8 cellular contexts compared by ENCODE assay signal in the genomic region with DNA sequence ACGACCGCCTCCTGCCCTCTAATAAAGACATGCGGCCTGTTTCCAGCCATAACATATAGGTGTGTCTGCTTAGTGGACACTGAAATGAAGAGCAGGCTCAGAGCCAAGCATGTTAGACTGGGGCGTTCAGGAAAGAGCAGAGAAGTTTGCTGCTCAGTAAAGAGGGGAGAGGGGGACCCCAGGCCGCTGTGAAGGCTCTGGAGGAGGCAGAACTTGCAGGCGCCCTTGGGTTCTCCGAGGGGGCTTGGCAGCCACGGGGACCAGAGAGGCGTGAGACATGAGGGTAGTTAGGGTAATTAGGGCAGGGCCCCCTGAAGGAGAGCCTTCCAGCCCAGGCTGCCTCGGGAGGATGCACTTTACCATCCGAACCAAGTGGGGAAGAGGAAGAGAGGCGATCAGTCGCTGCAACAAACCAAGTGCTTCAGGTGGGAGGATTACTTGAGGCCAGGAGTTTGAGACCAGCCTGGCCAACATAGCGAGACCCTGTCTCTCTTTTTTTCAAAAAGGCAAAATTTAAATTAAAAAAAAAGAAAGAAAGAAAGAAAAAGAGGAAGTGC. TPM values are rescaled to one million over a fixed set of nuclear protein-coding genes. Genes with fewer than 3 reads are reported as not detected.
DNase-seq lines count a peak whose midpoint lies in the region; ATAC-seq and TF ChIP-seq lines count a peak whose summit lies in the region.

No MANE protein-coding gene starts in this region.

- ATAC-seq in upper lobe of right lung (no peak), HG02840 (IDR thresholded peaks at IDR 0.05; ENCODE audit: low FRiP score, unreplicated experiment) (no peak), GM18519 (IDR thresholded peaks at IDR 0.05; ENCODE audit: low FRiP score, unreplicated experiment) (no peak)

- peak overlapping the region; percentile 8 for H3K27ac Mint-ChIP-seq in activated naive CD4-positive, alpha-beta T cell treated with anti-CD3 and anti-CD28 coated beads, Interleukin-2, amount 50 U/mL, for 24 hours
- H3K27ac Mint-ChIP-seq in mesothelial cell of epicardium: peak overlapping the region; percentile 18

- peak overlapping the region; percentile 42 for H3K4me3 ChIP-seq in astrocyte of the cerebellum (ENCODE audit: low read depth, low read length)
- peak overlapping the region; percentile 62 for H3K4me3 ChIP-seq in upper lobe of right lung

- H3K4me1 Mint-ChIP-seq in activated naive CD4-positive, alpha-beta T cell treated with anti-CD3 and anti-CD28 coated beads, Interleukin-2, amount 50 U/mL, for 24 hours: peaks cover 30% of the 10 kb centered on the region
- H3K4me1 Mint-ChIP-seq in mesothelial cell of epicardium: peaks cover 25% of the 10 kb centered on the region

- TF ChIP-seq CTCF in astrocyte of the cerebellum (IDR thresholded peaks at IDR 0.05; ENCODE audit: low read depth, low read length, missing control alignments): no peak
- no peak for TF ChIP-seq CTCF in mesothelial cell of epicardium (IDR thresholded peaks at IDR 0.05; ENCODE audit: unreplicated experiment)
- TF ChIP-seq CTCF in upper lobe of right lung (IDR thresholded peaks at IDR 0.05): no peak

- no peaks in the 10 kb centered on the region for H3K27me3 Mint-ChIP-seq in activated naive CD4-positive, alpha-beta T cell treated with anti-CD3 and anti-CD28 coated beads, Interleukin-2, amount 50 U/mL, for 24 hours
- no peaks in the 10 kb centered on the region for H3K27me3 Mint-ChIP-seq in mesothelial cell of epicardium (ENCODE audit: low read depth)

- H3K36me3 Mint-ChIP-seq in activated naive CD4-positive, alpha-beta T cell treated with anti-CD3 and anti-CD28 coated beads, Interleukin-2, amount 50 U/mL, for 24 hours: no peaks in the 10 kb centered on the region
- no peaks in the 10 kb centered on the region for H3K36me3 Mint-ChIP-seq in mesothelial cell of epicardium

- H3K36me3 ChIP-seq in upper lobe of right lung: no peaks in the 10 kb centered on the region

- intact Hi-C loops in upper lobe of right lung (cut with DNase I): no loop called here

- in situ Hi-C loops in astrocyte of the cerebellum (cut with HindIII; ENCODE audit: low sequenced_read_pairs): no loop called here

- H3K4me3 Mint-ChIP-seq in activated naive CD4-positive, alpha-beta T cell treated with anti-CD3 and anti-CD28 coated beads, Interleukin-2, amount 50 U/mL, for 24 hours: peak overlapping the region; percentile 89
- H3K4me3 Mint-ChIP-seq in mesothelial cell of epicardium: peak overlapping the region; percentile 82

- H3K9me3 Mint-ChIP-seq in activated naive CD4-positive, alpha-beta T cell treated with anti-CD3 and anti-CD28 coated beads, Interleukin-2, amount 50 U/mL, for 24 hours: no peaks in the 10 kb centered on the region
- H3K9me3 Mint-ChIP-seq in mesothelial cell of epicardium: no peaks in the 10 kb centered on the region

- H3K9me3 ChIP-seq in upper lobe of right lung: no peaks in the 10 kb centered on the region

- no peaks in the 10 kb centered on the region for H3K27me3 ChIP-seq in upper lobe of right lung

- H3K27ac ChIP-seq in upper lobe of right lung: peak overlapping the region; percentile 65

- H3K4me1 ChIP-seq in upper lobe of right lung: peaks cover 11% of the 10 kb centered on the region

- DNase-seq in activated naive CD4-positive, alpha-beta T cell treated with anti-CD3 and anti-CD28 coated beads, Interleukin-2, amount 50 U/mL, for 16 hours: no peak
- no peak for DNase-seq in astrocyte of the cerebellum (ENCODE audit: low read depth)
- DNase-seq in mesothelial cell of epicardium (ENCODE audit: low spot score in 2 of 2, unreplicated experiment in 2 of 2): no peak
- DNase-seq in upper lobe of right lung: no peak
- DNase-seq in LoVo (ENCODE audit: low spot score): no peak

RNA-seq across cellular contexts. Expression of gene CDKN2AIP, which starts 46.6 kb away (rescaled TPM):
- total RNA-seq in mesothelial cell of epicardium (41.8 to 42.8 TPM (median 42.3 TPM) in 3 replicates), upper lobe of right lung (16.7 TPM)
